Comparison of ENCODE assay signal across 1 cellular context in the genomic region with DNA sequence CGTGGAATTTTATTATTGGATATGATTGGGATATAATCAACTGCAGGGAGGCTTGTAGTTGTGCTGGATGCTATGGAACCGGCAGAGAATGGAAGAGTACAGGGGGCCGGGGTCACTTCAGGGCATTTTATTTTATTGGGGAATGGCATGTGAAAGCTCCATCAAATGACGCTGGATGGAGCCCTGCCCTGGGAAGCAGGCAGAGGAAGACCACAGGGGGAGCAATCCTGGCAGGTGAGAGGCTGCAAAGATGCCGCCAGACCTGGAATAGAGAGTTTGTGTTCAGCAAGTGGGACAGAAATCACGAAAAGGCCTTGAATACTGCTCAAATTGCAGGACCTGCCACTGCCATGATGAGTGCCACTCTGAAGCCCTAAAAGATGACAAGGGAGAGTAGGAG.
TF ChIP-seq lines count a peak whose summit lies in the region.

No MANE protein-coding gene starts in this region.

TF ChIP-seq in WTC11, 78 proteins besides CTCF, POLR2A, EP300 and RAD21 (continued from another document):
- TF ChIP-seq, protein P1, sequence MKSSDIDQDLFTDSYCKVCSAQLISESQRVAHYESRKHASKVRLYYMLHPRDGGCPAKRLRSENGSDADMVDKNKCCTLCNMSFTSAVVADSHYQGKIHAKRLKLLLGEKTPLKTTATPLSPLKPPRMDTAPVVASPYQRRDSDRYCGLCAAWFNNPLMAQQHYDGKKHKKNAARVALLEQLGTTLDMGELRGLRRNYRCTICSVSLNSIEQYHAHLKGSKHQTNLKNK (CRISPR knock-in tag; IDR thresholded peaks at IDR 0.05): no peak
- TF ChIP-seq TP53 (CRISPR knock-in tag; IDR thresholded peaks at IDR 0.05) (no peak), NFYB (CRISPR knock-in tag; conservative IDR thresholded peaks at IDR 0.05; ENCODE audit: low read depth) (no peak), CBFB (CRISPR knock-in tag; IDR thresholded peaks at IDR 0.05; ENCODE audit: low read depth) (no peak), CREB1 (CRISPR knock-in tag; IDR thresholded peaks at IDR 0.05) (no peak), ZNF317 (CRISPR knock-in tag; IDR thresholded peaks at IDR 0.05; ENCODE audit: borderline replicate concordance, low read depth) (no peak), PRRX2 (CRISPR knock-in tag; IDR thresholded peaks at IDR 0.05) (no peak)
- TF ChIP-seq, protein P2, sequence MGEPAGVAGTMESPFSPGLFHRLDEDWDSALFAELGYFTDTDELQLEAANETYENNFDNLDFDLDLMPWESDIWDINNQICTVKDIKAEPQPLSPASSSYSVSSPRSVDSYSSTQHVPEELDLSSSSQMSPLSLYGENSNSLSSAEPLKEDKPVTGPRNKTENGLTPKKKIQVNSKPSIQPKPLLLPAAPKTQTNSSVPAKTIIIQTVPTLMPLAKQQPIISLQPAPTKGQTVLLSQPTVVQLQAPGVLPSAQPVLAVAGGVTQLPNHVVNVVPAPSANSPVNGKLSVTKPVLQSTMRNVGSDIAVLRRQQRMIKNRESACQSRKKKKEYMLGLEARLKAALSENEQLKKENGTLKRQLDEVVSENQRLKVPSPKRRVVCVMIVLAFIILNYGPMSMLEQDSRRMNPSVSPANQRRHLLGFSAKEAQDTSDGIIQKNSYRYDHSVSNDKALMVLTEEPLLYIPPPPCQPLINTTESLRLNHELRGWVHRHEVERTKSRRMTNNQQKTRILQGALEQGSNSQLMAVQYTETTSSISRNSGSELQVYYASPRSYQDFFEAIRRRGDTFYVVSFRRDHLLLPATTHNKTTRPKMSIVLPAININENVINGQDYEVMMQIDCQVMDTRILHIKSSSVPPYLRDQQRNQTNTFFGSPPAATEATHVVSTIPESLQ (CRISPR knock-in tag; IDR thresholded peaks at IDR 0.05): no peak
- TF ChIP-seq, protein P3, sequence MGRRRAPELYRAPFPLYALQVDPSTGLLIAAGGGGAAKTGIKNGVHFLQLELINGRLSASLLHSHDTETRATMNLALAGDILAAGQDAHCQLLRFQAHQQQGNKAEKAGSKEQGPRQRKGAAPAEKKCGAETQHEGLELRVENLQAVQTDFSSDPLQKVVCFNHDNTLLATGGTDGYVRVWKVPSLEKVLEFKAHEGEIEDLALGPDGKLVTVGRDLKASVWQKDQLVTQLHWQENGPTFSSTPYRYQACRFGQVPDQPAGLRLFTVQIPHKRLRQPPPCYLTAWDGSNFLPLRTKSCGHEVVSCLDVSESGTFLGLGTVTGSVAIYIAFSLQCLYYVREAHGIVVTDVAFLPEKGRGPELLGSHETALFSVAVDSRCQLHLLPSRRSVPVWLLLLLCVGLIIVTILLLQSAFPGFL (CRISPR knock-in tag; IDR thresholded peaks at IDR 0.05; ENCODE audit: borderline replicate concordance): no peak
- TF ChIP-seq, protein P4, sequence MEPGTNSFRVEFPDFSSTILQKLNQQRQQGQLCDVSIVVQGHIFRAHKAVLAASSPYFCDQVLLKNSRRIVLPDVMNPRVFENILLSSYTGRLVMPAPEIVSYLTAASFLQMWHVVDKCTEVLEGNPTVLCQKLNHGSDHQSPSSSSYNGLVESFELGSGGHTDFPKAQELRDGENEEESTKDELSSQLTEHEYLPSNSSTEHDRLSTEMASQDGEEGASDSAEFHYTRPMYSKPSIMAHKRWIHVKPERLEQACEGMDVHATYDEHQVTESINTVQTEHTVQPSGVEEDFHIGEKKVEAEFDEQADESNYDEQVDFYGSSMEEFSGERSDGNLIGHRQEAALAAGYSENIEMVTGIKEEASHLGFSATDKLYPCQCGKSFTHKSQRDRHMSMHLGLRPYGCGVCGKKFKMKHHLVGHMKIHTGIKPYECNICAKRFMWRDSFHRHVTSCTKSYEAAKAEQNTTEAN (CRISPR knock-in tag; IDR thresholded peaks at IDR 0.05): no peak
- TF ChIP-seq, protein P5, sequence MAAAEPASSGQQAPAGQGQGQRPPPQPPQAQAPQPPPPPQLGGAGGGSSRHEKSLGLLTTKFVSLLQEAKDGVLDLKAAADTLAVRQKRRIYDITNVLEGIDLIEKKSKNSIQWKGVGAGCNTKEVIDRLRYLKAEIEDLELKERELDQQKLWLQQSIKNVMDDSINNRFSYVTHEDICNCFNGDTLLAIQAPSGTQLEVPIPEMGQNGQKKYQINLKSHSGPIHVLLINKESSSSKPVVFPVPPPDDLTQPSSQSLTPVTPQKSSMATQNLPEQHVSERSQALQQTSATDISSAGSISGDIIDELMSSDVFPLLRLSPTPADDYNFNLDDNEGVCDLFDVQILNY (CRISPR knock-in tag; IDR thresholded peaks at IDR 0.05): no peak
- TF ChIP-seq, protein P6, sequence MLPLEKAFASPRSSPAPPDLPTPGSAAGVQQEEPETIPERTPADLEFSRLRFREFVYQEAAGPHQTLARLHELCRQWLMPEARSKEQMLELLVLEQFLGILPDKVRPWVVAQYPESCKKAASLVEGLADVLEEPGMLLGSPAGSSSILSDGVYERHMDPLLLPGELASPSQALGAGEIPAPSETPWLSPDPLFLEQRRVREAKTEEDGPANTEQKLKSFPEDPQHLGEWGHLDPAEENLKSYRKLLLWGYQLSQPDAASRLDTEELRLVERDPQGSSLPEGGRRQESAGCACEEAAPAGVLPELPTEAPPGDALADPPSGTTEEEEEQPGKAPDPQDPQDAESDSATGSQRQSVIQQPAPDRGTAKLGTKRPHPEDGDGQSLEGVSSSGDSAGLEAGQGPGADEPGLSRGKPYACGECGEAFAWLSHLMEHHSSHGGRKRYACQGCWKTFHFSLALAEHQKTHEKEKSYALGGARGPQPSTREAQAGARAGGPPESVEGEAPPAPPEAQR (CRISPR knock-in tag; IDR thresholded peaks at IDR 0.05): no peak
TF ChIP-seq in WTC11: peak in this region for 0.
